Comparison of ENCODE assay signal across 1 cellular context in genomic region chr10:50739618-50740350, GRCh38.
TF ChIP-seq lines count a peak whose summit lies in the region.

Gene ASAH2B (plus strand): TSS chr10:50739936. CDS start chr10:50745131, 5,195 bp downstream.

TF ChIP-seq in K562, 482 proteins besides CTCF, POLR2A, EP300 and RAD21 (continued from another document):
- TF ChIP-seq, protein P1, sequence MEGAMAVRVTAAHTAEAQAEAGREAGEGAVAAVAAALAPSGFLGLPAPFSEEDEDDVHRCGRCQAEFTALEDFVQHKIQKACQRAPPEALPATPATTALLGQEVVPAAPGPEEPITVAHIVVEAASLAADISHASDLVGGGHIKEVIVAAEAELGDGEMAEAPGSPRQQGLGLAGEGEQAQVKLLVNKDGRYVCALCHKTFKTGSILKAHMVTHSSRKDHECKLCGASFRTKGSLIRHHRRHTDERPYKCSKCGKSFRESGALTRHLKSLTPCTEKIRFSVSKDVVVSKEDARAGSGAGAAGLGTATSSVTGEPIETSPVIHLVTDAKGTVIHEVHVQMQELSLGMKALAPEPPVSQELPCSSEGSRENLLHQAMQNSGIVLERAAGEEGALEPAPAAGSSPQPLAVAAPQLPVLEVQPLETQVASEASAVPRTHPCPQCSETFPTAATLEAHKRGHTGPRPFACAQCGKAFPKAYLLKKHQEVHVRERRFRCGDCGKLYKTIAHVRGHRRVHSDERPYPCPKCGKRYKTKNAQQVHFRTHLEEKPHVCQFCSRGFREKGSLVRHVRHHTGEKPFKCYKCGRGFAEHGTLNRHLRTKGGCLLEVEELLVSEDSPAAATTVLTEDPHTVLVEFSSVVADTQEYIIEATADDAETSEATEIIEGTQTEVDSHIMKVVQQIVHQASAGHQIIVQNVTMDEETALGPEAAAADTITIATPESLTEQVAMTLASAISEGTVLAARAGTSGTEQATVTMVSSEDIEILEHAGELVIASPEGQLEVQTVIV (CRISPR knock-in tag; IDR thresholded peaks at IDR 0.05; ENCODE audit: borderline replicate concordance), result no peak
- TF ChIP-seq HLTF (IDR thresholded peaks at IDR 0.05) (0 out of 2 replicates have a peak, but pooled peaks have one; percentile 61), ZNF780A (CRISPR knock-in tag; IDR thresholded peaks at IDR 0.05) (peak; percentile 29; the same call in 1 of the 2 replicates), FOXK2 (conservative IDR thresholded peaks at IDR 0.05 in 1 of 2, IDR thresholded peaks at IDR 0.05 in 1 of 2; ENCODE audit: low read depth in 2 of 2) (peak; percentile 40 to 54; a peak in 2 of 4 replicates), ZNF583 (CRISPR knock-in tag; IDR thresholded peaks at IDR 0.05) (peak; percentile 69; the same call in 1 of the 2 replicates), NELFE (IDR thresholded peaks at IDR 0.05; ENCODE audit: insufficient read depth, insufficient read length) (no peak), GABPB2 (CRISPR knock-in tag; conservative IDR thresholded peaks at IDR 0.05) (no peak), NR3C1 (CRISPR knock-in tag; IDR thresholded peaks at IDR 0.05) (no peak), CTBP1 (IDR thresholded peaks at IDR 0.05; ENCODE audit: borderline replicate concordance) (peak; percentile 45), CBX5 (IDR thresholded peaks at IDR 0.05; ENCODE audit: borderline replicate concordance, low read depth) (no peak), NCOA2 (IDR thresholded peaks at IDR 0.05; ENCODE audit: partially characterized antibody in 2 of 2) (no peak), ARID3B (CRISPR knock-in tag; IDR thresholded peaks at IDR 0.05; ENCODE audit: borderline replicate concordance) (no peak), SMC3 (conservative IDR thresholded peaks at IDR 0.05; ENCODE audit: insufficient read depth, low read depth, low read length) (0 out of 2 replicates have a peak, but pooled peaks have one; percentile 1), ERF (CRISPR knock-in tag; IDR thresholded peaks at IDR 0.05) (peak; percentile 51; the same call in 1 of the 2 replicates), ZBTB12 (CRISPR knock-in tag; IDR thresholded peaks at IDR 0.05) (peak; percentile 66; the same call in 1 of the 2 replicates), PHTF2 (CRISPR knock-in tag; IDR thresholded peaks at IDR 0.05) (no peak), MYNN (IDR thresholded peaks at IDR 0.05) (peak; percentile 36; the same call in 1 of the 2 replicates), MYNN (CRISPR knock-in tag; IDR thresholded peaks at IDR 0.05) (no peak), RBM25 (IDR thresholded peaks at IDR 0.05; ENCODE audit: low read depth, low read length, severe bottlenecking) (no peak), GATA2 (CRISPR knock-in tag; IDR thresholded peaks at IDR 0.05) (no peak; the same call in 1 of the 2 replicates), ZNF212 (CRISPR knock-in tag; IDR thresholded peaks at IDR 0.05) (no peak), CHD4 (IDR thresholded peaks at IDR 0.05; ENCODE audit: insufficient read depth, insufficient replicate concordance, low read depth, low read length, poor library complexity, severe bottlenecking) (no peak), KLF1 (tag; IDR thresholded peaks at IDR 0.05) (0 out of 2 replicates have a peak, but pooled peaks have one; percentile 29), ELF1 (tag; IDR thresholded peaks at IDR 0.05) (peak; percentile 45; the same call in 1 of the 2 replicates), GTF2A2 (tag; IDR thresholded peaks at IDR 0.05) (no peak), ZBTB17 (CRISPR knock-in tag; IDR thresholded peaks at IDR 0.05) (0 out of 2 replicates have a peak, but pooled peaks have one; percentile 66), POLR2G (IDR thresholded peaks at IDR 0.05; ENCODE audit: low read depth, low read length) (peak; percentile 98), HDAC8 (tag; IDR thresholded peaks at IDR 0.05) (0 out of 2 replicates have a peak, but pooled peaks have one; percentile 27), ZFX (CRISPR knock-in tag; IDR thresholded peaks at IDR 0.05) (peak; percentile 76), MTA2 (IDR thresholded peaks at IDR 0.05; ENCODE audit: low read depth) (no peak), ZFP1 (CRISPR knock-in tag; IDR thresholded peaks at IDR 0.05) (no peak), KDM5B (IDR thresholded peaks at IDR 0.05; ENCODE audit: insufficient replicate concordance, low read depth, low read length) (peak; percentile 89), ZNF436 (CRISPR knock-in tag; IDR thresholded peaks at IDR 0.05) (no peak), POLR2B (IDR thresholded peaks at IDR 0.05; ENCODE audit: low read depth, partially characterized antibody) (peak; percentile 89), ZNF165 (CRISPR knock-in tag; IDR thresholded peaks at IDR 0.05; ENCODE audit: borderline replicate concordance) (no peak), MLLT1 (IDR thresholded peaks at IDR 0.05) (peak in 1 of 2 experiments; percentile 63; a peak in 1 of 4 replicates), L3MBTL2 (IDR thresholded peaks at IDR 0.05) (peak; percentile 92), CREB1 (IDR thresholded peaks at IDR 0.05) (peak; percentile 90), CREB1 (CRISPR knock-in tag; IDR thresholded peaks at IDR 0.05) (peak; percentile 86), TCF7L2 (IDR thresholded peaks at IDR 0.05; ENCODE audit: low read depth, low read length) (0 out of 2 replicates have a peak, but pooled peaks have one; percentile 16), FOXP1 (CRISPR knock-in tag; IDR thresholded peaks at IDR 0.05) (no peak), ZNF384 (IDR thresholded peaks at IDR 0.05; ENCODE audit: low read depth, low read length) (peak; percentile 36; the same call in 1 of the 2 replicates), TBP (optimal IDR thresholded peaks at IDR 0.05; ENCODE audit: low read depth, low read length) (peak; percentile 32), PHF8 (IDR thresholded peaks at IDR 0.05; ENCODE audit: borderline replicate concordance, low read length) (peak; percentile 89; the same call in 1 of the 2 replicates)
- TF ChIP-seq, protein P2, sequence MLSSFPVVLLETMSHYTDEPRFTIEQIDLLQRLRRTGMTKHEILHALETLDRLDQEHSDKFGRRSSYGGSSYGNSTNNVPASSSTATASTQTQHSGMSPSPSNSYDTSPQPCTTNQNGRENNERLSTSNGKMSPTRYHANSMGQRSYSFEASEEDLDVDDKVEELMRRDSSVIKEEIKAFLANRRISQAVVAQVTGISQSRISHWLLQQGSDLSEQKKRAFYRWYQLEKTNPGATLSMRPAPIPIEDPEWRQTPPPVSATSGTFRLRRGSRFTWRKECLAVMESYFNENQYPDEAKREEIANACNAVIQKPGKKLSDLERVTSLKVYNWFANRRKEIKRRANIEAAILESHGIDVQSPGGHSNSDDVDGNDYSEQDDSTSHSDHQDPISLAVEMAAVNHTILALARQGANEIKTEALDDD (IDR thresholded peaks at IDR 0.05), result peak; percentile 78
- TF ChIP-seq, protein P3, sequence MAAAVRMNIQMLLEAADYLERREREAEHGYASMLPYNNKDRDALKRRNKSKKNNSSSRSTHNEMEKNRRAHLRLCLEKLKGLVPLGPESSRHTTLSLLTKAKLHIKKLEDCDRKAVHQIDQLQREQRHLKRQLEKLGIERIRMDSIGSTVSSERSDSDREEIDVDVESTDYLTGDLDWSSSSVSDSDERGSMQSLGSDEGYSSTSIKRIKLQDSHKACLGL (CRISPR knock-in tag; IDR thresholded peaks at IDR 0.05; ENCODE audit: borderline replicate concordance, poor library complexity, severe bottlenecking), result no peak
- TF ChIP-seq, protein P4, sequence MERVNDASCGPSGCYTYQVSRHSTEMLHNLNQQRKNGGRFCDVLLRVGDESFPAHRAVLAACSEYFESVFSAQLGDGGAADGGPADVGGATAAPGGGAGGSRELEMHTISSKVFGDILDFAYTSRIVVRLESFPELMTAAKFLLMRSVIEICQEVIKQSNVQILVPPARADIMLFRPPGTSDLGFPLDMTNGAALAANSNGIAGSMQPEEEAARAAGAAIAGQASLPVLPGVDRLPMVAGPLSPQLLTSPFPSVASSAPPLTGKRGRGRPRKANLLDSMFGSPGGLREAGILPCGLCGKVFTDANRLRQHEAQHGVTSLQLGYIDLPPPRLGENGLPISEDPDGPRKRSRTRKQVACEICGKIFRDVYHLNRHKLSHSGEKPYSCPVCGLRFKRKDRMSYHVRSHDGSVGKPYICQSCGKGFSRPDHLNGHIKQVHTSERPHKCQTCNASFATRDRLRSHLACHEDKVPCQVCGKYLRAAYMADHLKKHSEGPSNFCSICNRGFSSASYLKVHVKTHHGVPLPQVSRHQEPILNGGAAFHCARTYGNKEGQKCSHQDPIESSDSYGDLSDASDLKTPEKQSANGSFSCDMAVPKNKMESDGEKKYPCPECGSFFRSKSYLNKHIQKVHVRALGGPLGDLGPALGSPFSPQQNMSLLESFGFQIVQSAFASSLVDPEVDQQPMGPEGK (CRISPR knock-in tag; IDR thresholded peaks at IDR 0.05; ENCODE audit: borderline replicate concordance), result no peak
- TF ChIP-seq, protein P5, sequence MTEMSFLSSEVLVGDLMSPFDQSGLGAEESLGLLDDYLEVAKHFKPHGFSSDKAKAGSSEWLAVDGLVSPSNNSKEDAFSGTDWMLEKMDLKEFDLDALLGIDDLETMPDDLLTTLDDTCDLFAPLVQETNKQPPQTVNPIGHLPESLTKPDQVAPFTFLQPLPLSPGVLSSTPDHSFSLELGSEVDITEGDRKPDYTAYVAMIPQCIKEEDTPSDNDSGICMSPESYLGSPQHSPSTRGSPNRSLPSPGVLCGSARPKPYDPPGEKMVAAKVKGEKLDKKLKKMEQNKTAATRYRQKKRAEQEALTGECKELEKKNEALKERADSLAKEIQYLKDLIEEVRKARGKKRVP (CRISPR knock-in tag; IDR thresholded peaks at IDR 0.05), result no peak
- TF ChIP-seq, protein P6, sequence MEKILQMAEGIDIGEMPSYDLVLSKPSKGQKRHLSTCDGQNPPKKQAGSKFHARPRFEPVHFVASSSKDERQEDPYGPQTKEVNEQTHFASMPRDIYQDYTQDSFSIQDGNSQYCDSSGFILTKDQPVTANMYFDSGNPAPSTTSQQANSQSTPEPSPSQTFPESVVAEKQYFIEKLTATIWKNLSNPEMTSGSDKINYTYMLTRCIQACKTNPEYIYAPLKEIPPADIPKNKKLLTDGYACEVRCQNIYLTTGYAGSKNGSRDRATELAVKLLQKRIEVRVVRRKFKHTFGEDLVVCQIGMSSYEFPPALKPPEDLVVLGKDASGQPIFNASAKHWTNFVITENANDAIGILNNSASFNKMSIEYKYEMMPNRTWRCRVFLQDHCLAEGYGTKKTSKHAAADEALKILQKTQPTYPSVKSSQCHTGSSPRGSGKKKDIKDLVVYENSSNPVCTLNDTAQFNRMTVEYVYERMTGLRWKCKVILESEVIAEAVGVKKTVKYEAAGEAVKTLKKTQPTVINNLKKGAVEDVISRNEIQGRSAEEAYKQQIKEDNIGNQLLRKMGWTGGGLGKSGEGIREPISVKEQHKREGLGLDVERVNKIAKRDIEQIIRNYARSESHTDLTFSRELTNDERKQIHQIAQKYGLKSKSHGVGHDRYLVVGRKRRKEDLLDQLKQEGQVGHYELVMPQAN (IDR thresholded peaks at IDR 0.05; ENCODE audit: borderline replicate concordance), result peak; percentile 69; the same call in 1 of the 2 replicates
